10 cellular contexts compared by ENCODE assay signal in the genomic region with DNA sequence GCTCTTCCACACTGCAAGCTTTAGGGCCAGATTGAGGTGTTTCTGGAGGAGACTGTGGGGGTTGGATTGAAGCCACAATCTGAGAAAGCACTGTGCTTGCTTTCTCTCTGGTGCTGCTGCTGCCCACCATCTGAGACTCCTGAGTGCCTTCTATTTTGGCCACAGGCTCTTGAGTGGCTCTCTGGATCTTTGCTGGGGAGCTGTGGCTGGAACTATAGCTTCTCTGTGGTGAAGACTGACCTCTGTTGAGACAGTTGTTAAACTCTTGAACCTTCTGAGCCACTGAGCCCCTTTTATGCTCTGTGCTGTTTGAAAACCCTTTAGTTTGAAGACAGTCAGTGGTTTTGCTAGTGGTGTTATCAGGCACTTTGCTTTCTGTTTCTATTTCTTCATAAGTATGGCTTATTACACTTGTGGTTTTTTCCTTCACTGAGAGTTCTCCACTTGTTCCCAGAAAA.
DNase-seq lines count a peak whose midpoint lies in the region; ATAC-seq and TF ChIP-seq lines count a peak whose summit lies in the region.
"Had no signal": no experiment of that assay in that cellular context is flagged by ENCODE, and none has a peak within 500 bp of the region (broad histone marks: within the 10 kb centered on the region; RNA-seq: fewer than 3 reads in every experiment).

No MANE protein-coding gene starts in this region.

- H2AFZ ChIP-seq in KMS-11 (ENCODE audit: low read depth): no peak overlapping the region

- no peak for ATAC-seq in HG03342 (IDR thresholded peaks at IDR 0.05; ENCODE audit: unreplicated experiment)

- no peak for TF ChIP-seq CTCF in GM12865 (IDR thresholded peaks at IDR 0.05; ENCODE audit: insufficient read depth, low read depth, low read length, missing control alignments)
- TF ChIP-seq CTCF in GM20000 (IDR thresholded peaks at IDR 0.05; ENCODE audit: extremely low read depth, missing control alignments): no peak
- no peak for TF ChIP-seq CTCF in KMS-11 (conservative IDR thresholded peaks at IDR 0.05; ENCODE audit: low read depth, low read length)
- no peak for TF ChIP-seq CTCF in endothelial cell (IDR thresholded peaks at IDR 0.05; ENCODE audit: unreplicated experiment)
- no peak for TF ChIP-seq CTCF in brain microvascular endothelial cell (IDR thresholded peaks at IDR 0.05; ENCODE audit: low read depth, low read length, missing control alignments)
- no peak for TF ChIP-seq CTCF in lower leg skin (IDR thresholded peaks at IDR 0.05)

- H3K36me3 ChIP-seq in KMS-11 (ENCODE audit: insufficient read depth) (no peaks in the 10 kb centered on the region), brain microvascular endothelial cell (replicated peaks) (peaks cover 22% of the 10 kb centered on the region)
- H3K36me3 ChIP-seq: pancreas, thoracic aorta had no signal

- H3K27ac ChIP-seq in KMS-11: 0 out of 2 replicates have a peak overlapping the region, but pooled peaks have one; percentile 9
- no peak overlapping the region for H3K27ac ChIP-seq in brain microvascular endothelial cell
- H3K27ac ChIP-seq: pancreas, thoracic aorta had no signal

- H3K4me2 ChIP-seq in KMS-11: peak overlapping the region; percentile 42; the same call in 1 of the 2 replicates

- no peak for TF ChIP-seq POLR2A in lower leg skin (IDR thresholded peaks at IDR 0.05)

- no peaks in the 10 kb centered on the region for H4K20me1 ChIP-seq in KMS-11 (ENCODE audit: insufficient read depth)

- peaks cover 5% of the 10 kb centered on the region for H3K27me3 Mint-ChIP-seq in endothelial cell (ENCODE audit: unreplicated experiment)

- DNase-seq in GM12865 (ENCODE audit: low read depth) (peak; percentile 86), GM20000 (ENCODE audit: low spot score) (peak; percentile 58), endothelial cell (ENCODE audit: low spot score) (no peak), brain microvascular endothelial cell (no peak), lower leg skin (ENCODE audit: low spot score in 2 of 2) (no peak), NCI-H82 treated with DMSO at 0.1 percent for 48 hours (lab: John Stamatoyannopoulos, UW; ENCODE audit: unreplicated experiment) (no peak)
- DNase-seq: pancreas had no signal

- in situ Hi-C loops in brain microvascular endothelial cell (cut with HindIII; ENCODE audit: low pct_ligation_motif_present, low sequenced_read_pairs): no loop called here

- H3K9ac ChIP-seq in KMS-11: no peak overlapping the region

- no peaks in the 10 kb centered on the region for H3K9me3 Mint-ChIP-seq in endothelial cell (ENCODE audit: unreplicated experiment)

- H3K4me3 Mint-ChIP-seq in endothelial cell (ENCODE audit: unreplicated experiment): peak overlapping the region; percentile 34

- intact Hi-C loops in lower leg skin (cut with DNase I; ENCODE audit: low total_unique reads): no loop called here

- H3K79me2 ChIP-seq in KMS-11 (ENCODE audit: insufficient read depth, low read depth): no peaks in the 10 kb centered on the region

- peaks cover 48% of the 10 kb centered on the region for H3K36me3 Mint-ChIP-seq in endothelial cell (ENCODE audit: low read depth, unreplicated experiment)

- peaks cover 17% of the 10 kb centered on the region for H3K4me1 ChIP-seq in KMS-11 (ENCODE audit: low read depth, poor library complexity, severe bottlenecking)

- H3K27ac Mint-ChIP-seq in endothelial cell (ENCODE audit: unreplicated experiment): no peak overlapping the region

- H3K27me3 ChIP-seq in KMS-11 (ENCODE audit: insufficient read depth, low read depth) (no peaks in the 10 kb centered on the region), brain microvascular endothelial cell (replicated peaks) (no peaks in the 10 kb centered on the region)
- H3K27me3 ChIP-seq: pancreas had no signal

- peaks cover 8% of the 10 kb centered on the region for H3K4me1 Mint-ChIP-seq in endothelial cell (ENCODE audit: unreplicated experiment)

- H3K4me3 ChIP-seq in GM12865 (ENCODE audit: low read depth, low read length) (no peak overlapping the region), KMS-11 (IDR thresholded peaks at IDR 0.05; ENCODE audit: insufficient read depth, low read depth, low read length) (no peak overlapping the region), brain microvascular endothelial cell (ENCODE audit: low read depth, low read length) (no peak overlapping the region), lower leg skin (ENCODE audit: low read depth, poor library complexity, severe bottlenecking) (no peak overlapping the region)
- H3K4me3 ChIP-seq: pancreas, thoracic aorta had no signal

Comparison
In these comparisons a context has a peak if more than half of its experiments do, and no peak if none do; other contexts are left out.
1. DNase-seq: peak in GM12865 (single experiment) and GM20000 (single experiment); none in endothelial cell (single experiment), brain microvascular endothelial cell (single experiment), lower leg skin (0 of 2) and NCI-H82 treated with DMSO at 0.1 percent for 48 hours (single experiment).